Comparison of ENCODE assay signal across 8 cellular contexts in the genomic region with DNA sequence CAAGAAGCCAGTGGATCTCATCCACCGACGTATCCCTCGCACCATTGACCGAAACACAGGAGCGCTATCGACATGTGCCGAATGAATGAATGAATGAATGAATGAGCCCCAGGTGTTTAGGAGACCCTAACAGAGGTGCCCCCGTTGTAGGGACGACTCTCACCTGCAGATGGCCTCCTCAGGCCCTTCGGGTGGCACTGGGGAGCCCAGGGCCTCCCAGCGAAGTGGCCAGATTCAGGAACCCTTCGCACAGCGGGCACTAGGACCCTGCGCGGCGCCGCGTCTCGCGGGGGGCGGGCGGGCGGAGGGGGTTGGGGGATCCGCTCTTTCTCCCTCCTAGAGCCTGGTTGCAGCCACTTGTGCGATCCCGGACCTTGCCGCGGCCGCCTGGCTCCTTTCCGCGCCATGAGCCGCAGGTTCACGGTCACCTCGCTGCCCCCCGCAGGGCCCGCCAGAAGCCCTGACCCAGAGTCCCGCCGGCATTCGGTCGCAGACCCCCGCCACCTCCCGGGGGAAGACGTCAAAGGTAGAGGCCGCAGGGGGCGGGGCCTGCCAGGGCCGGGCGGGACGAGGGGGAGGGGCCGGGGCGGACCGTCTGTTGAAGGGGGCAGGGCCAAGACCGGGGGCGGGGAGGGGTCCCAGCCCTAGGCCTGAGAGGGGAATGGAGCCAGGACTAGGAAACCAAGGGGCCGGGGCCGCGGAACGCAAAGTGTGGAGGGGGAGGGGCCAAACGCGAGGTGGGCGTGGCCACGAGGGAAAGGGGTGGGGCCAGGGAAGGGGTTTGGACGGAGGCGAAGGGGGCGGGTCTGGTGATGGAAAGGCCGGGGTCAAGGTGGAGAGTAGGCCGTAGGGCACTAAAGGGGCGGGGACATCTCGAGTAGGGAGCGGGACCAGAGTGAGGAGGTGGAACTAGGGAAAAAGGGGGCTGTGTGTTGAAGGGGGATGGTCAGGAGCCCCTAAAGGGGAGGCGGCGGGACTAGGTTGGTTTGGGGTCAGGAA. TPM values are rescaled to one million over a fixed set of nuclear protein-coding genes. Genes with fewer than 3 reads are reported as not detected.
DNase-seq lines count a peak whose midpoint lies in the region; ATAC-seq lines count a peak whose summit lies in the region.

No MANE protein-coding gene starts in this region.

- DNase-seq in DMS153 treated with DMSO at 0.1 percent for 48 hours (lab: John Stamatoyannopoulos, UW; ENCODE audit: unreplicated experiment) (peak; percentile 63), Karpas-422 (peak; percentile 83), RPMI7951 (ENCODE audit: low read depth) (peak; percentile 54), amniotic epithelial cell (ENCODE audit: low read depth) (peak; percentile 17), mucosa of gallbladder (ENCODE audit: low spot score) (no peak)
- peak; percentile 45 to 51 for DNase-seq in stimulated activated CD4-positive, alpha-beta T cell treated with anti-CD3 and anti-CD28 coated beads, Interleukin-15, amount 100 ng/mL, for 48 hours (ENCODE audit: low read depth in 2 of 2)

- no peaks in the 10 kb centered on the region for H3K9me2 ChIP-seq in Karpas-422 (replicated peaks; ENCODE audit: insufficient read depth, low read length)

- H3K4me1 ChIP-seq in Karpas-422 (ENCODE audit: low read length) (peaks cover 7% of the 10 kb centered on the region), iPS-15b (ENCODE audit: control insufficient read depth, insufficient read depth, low read length) (peaks cover 3% of the 10 kb centered on the region)

- no peaks in the 10 kb centered on the region for H3K79me2 ChIP-seq in Karpas-422 (ENCODE audit: low read length)

- H3K36me3 ChIP-seq in Karpas-422 (ENCODE audit: insufficient read depth, low read length) (no peaks in the 10 kb centered on the region), iPS-15b (ENCODE audit: control insufficient read depth, insufficient read depth, low read length) (no peaks in the 10 kb centered on the region)

- H3K27me3 ChIP-seq in Karpas-422 (ENCODE audit: low read length) = no peaks in the 10 kb centered on the region
- peaks cover 46% of the 10 kb centered on the region for H3K27me3 ChIP-seq in iPS-15b (ENCODE audit: control insufficient read depth, insufficient read depth, low read length)

- no peak overlapping the region for H3K27ac ChIP-seq in Karpas-422 (ENCODE audit: low read length)

- H2AFZ ChIP-seq in Karpas-422 (ENCODE audit: low read length) = no peak overlapping the region

- H3K4me2 ChIP-seq in Karpas-422 (ENCODE audit: low read depth, low read length, poor library complexity, severe bottlenecking) = peak overlapping the region; percentile 61

- H3K9me3 ChIP-seq in Karpas-422 (ENCODE audit: low read length) = no peaks in the 10 kb centered on the region
- H3K9me3 ChIP-seq in iPS-15b (ENCODE audit: control insufficient read depth, insufficient read depth, low read length) = no peaks in the 10 kb centered on the region

- H3K9ac ChIP-seq in Karpas-422 (ENCODE audit: low read length) = peak overlapping the region; percentile 58
- H3K9ac ChIP-seq in iPS-15b (ENCODE audit: low read depth, low read length) = no peak overlapping the region

- no peaks in the 10 kb centered on the region for H4K20me1 ChIP-seq in Karpas-422 (ENCODE audit: insufficient read depth, low read depth, low read length)

- H3K4me3 ChIP-seq in Karpas-422 (ENCODE audit: low read length) (peak overlapping the region; percentile 60; the same call in 1 of the 2 replicates), iPS-15b (ENCODE audit: low read depth, low read length) (peak overlapping the region; percentile 91)

- ATAC-seq in HG03097 (IDR thresholded peaks at IDR 0.05; ENCODE audit: low FRiP score, unreplicated experiment) = no peak

RNA-seq across cellular contexts. Expression of a gene that starts 7.4 kb away (rescaled TPM):
- total RNA-seq in Karpas-422 (2014; rRNA removed; shearing (Covaris generic); ENCODE audit: low replicate concordance) = not detected in 2 replicates
- 0.96 TPM in 1 of 2 replicates, not detected in the other for total RNA-seq in RPMI7951 (2014; rRNA removed; shearing (Covaris generic))
- total RNA-seq in mucosa of gallbladder = 0.32 TPM

RNA-seq across cellular contexts. Expression of a gene that starts 13.0 kb away (rescaled TPM):
- not detected in 2 replicates for total RNA-seq in Karpas-422 (2014; rRNA removed; shearing (Covaris generic); ENCODE audit: low replicate concordance)
- total RNA-seq in RPMI7951 (2014; rRNA removed; shearing (Covaris generic)) = 3.0 and 4.7 TPM in 2 replicates
- total RNA-seq in mucosa of gallbladder = 0.52 TPM

RNA-seq across cellular contexts. Expression of a gene that starts 49.7 kb away (rescaled TPM):
- total RNA-seq in Karpas-422 (2014; rRNA removed; shearing (Covaris generic); ENCODE audit: low replicate concordance) = 13.2 and 20.3 TPM in 2 replicates
- total RNA-seq in RPMI7951 (2014; rRNA removed; shearing (Covaris generic)) = 11.9 and 12.0 TPM in 2 replicates
- 19.4 TPM for total RNA-seq in mucosa of gallbladder
